Comparison of ENCODE assay signal across 9 cellular contexts in genomic region chr19:57820599-57820998, GRCh38. TPM values are rescaled to one million over a fixed set of nuclear protein-coding genes. Genes with fewer than 3 reads are reported as not detected.
DNase-seq lines count a peak whose midpoint lies in the region; ATAC-seq and TF ChIP-seq lines count a peak whose summit lies in the region.
"Had no signal": no experiment of that assay in that cellular context is flagged by ENCODE, and none has a peak within 500 bp of the region (broad histone marks: within the 10 kb centered on the region; RNA-seq: fewer than 3 reads in every experiment).

No MANE protein-coding gene starts in this region.

- peak overlapping the region; percentile 93 to 99 (median 99) for H3K27ac Mint-ChIP-seq in CD4-positive, alpha-beta memory T cell
- H3K27ac Mint-ChIP-seq in osteocyte (ENCODE audit: unreplicated experiment): no peak overlapping the region

- no peak for DNase-seq in CD4-positive, alpha-beta memory T cell
- DNase-seq in osteocyte (ENCODE audit: extremely low spot score, unreplicated experiment) (no peak), islet precursor cell (no peak), DMS53 (lab: John Stamatoyannopoulos, UW) (no peak)
- DNase-seq in activated effector memory CD4-positive, alpha-beta T cell treated with anti-CD3 and anti-CD28 coated beads, Interleukin-2, amount 50 U/mL, for 16 hours: no peak
- DNase-seq: NCI-H1092 treated with DMSO at 0.1 percent for 48 hours had no signal

- intact Hi-C loops in CD4-positive, alpha-beta memory T cell (cut with micrococcal nuclease): no loop called here

- H3K4me2 ChIP-seq in OCI-LY1 (ENCODE audit: low read length): peak overlapping the region; percentile 90

- peak overlapping the region; percentile 96 to 99 (median 98) for H3K4me3 Mint-ChIP-seq in CD4-positive, alpha-beta memory T cell
- H3K4me3 Mint-ChIP-seq in osteocyte (ENCODE audit: unreplicated experiment): peak overlapping the region; percentile 95

- peak overlapping the region; percentile 86 to 91 for H3K4me3 ChIP-seq in CD4-positive, alpha-beta memory T cell (ENCODE audit: low read length in 2 of 2)
- H3K4me3 ChIP-seq in OCI-LY1 (ENCODE audit: low read depth, low read length, poor library complexity, severe bottlenecking) (peak overlapping the region; percentile 98), endocrine pancreas (ENCODE audit: control insufficient read depth, insufficient read depth, low read length) (peak overlapping the region; percentile 87)

- peaks cover 46% of the 10 kb centered on the region for H3K79me2 ChIP-seq in OCI-LY1 (ENCODE audit: insufficient read depth, low read length)

- CTCF ChIA-PET in CD4-positive, alpha-beta memory T cell (lab: Charles Lee; ENCODE audit: partially characterized antibody): no interaction called here

- POLR2A ChIA-PET in CD4-positive, alpha-beta memory T cell (lab: Charles Lee; ENCODE audit: partially characterized antibody): interaction anchor here (0.6 to 2.5 kb wide), 8 partner anchors 13 to 242 kb away, joined by 3 to 10 read pairs (median 6); partner anchors contain the start of genes ZNF416, ZNF586, ZNF587 and ZNF606

- ATAC-seq in HG03354 (IDR thresholded peaks at IDR 0.05; ENCODE audit: poor library complexity, severe bottlenecking, unreplicated experiment): no peak

- H2AFZ ChIP-seq in OCI-LY1 (ENCODE audit: low read length): no peak overlapping the region

- H3K9ac ChIP-seq in OCI-LY1 (ENCODE audit: low read length) (peak overlapping the region; percentile 98), endocrine pancreas (ENCODE audit: control insufficient read depth, insufficient read depth, low read length) (peak overlapping the region; percentile 96)

- H3F3A ChIP-seq in OCI-LY1 (ENCODE audit: insufficient read depth, low read length): no peaks in the 10 kb centered on the region

- peaks cover 12 to 37% of the 10 kb centered on the region in 2 donors for H3K36me3 Mint-ChIP-seq in CD4-positive, alpha-beta memory T cell
- peaks cover 14% of the 10 kb centered on the region for H3K36me3 Mint-ChIP-seq in osteocyte (ENCODE audit: unreplicated experiment)

- H3K4me1 Mint-ChIP-seq in CD4-positive, alpha-beta memory T cell: peaks cover 38 to 72% (median 48%) of the 10 kb centered on the region in 4 donors
- H3K4me1 Mint-ChIP-seq in osteocyte (ENCODE audit: unreplicated experiment): peaks cover 19% of the 10 kb centered on the region

- peak overlapping the region; percentile 75 for H3K27ac ChIP-seq in CD4-positive, alpha-beta memory T cell (ENCODE audit: low read depth, low read length)
- peak overlapping the region; percentile 64 for H3K27ac ChIP-seq in OCI-LY1 (ENCODE audit: low read depth, low read length, poor library complexity, severe bottlenecking)

- H3K9me3 Mint-ChIP-seq in CD4-positive, alpha-beta memory T cell: no peaks in the 10 kb centered on the region
- H3K9me3 Mint-ChIP-seq in osteocyte (ENCODE audit: unreplicated experiment): no peaks in the 10 kb centered on the region

- H3K9me3 ChIP-seq in CD4-positive, alpha-beta memory T cell (ENCODE audit: control insufficient read depth in 1 of 2, low read length in 2 of 2): no peaks in the 10 kb centered on the region
- H3K9me3 ChIP-seq in OCI-LY1 (ENCODE audit: low read length) (no peaks in the 10 kb centered on the region), endocrine pancreas (ENCODE audit: control insufficient read depth, low read length) (no peaks in the 10 kb centered on the region)

- H3K9me2 ChIP-seq in OCI-LY1 (ENCODE audit: low read depth, low read length): no peaks in the 10 kb centered on the region

- peaks cover 19% of the 10 kb centered on the region for H3K4me1 ChIP-seq in CD4-positive, alpha-beta memory T cell (ENCODE audit: insufficient read depth, low read length)
- H3K4me1 ChIP-seq in OCI-LY1 (ENCODE audit: insufficient read depth, low read length, severe bottlenecking) (peaks cover 29% of the 10 kb centered on the region), endocrine pancreas (ENCODE audit: control insufficient read depth, insufficient read depth, low read length) (peaks cover 4% of the 10 kb centered on the region)

- H3K36me3 ChIP-seq in CD4-positive, alpha-beta memory T cell (ENCODE audit: insufficient read depth, low read length): no peaks in the 10 kb centered on the region
- H3K36me3 ChIP-seq in OCI-LY1 (ENCODE audit: insufficient read depth, low read length) (peaks cover 37% of the 10 kb centered on the region), endocrine pancreas (ENCODE audit: control insufficient read depth, insufficient read depth, low read length) (no peaks in the 10 kb centered on the region)

- H4K20me1 ChIP-seq in OCI-LY1 (ENCODE audit: insufficient read depth, low read length): no peaks in the 10 kb centered on the region

- no peak for TF ChIP-seq CTCF in OCI-LY1 (IDR thresholded peaks at IDR 0.05; ENCODE audit: low read length)
- TF ChIP-seq CTCF in osteocyte (IDR thresholded peaks at IDR 0.05): no peak

- H3K27me3 ChIP-seq in CD4-positive, alpha-beta memory T cell (ENCODE audit: insufficient read depth, low read length): no peaks in the 10 kb centered on the region
- no peaks in the 10 kb centered on the region for H3K27me3 ChIP-seq in OCI-LY1 (ENCODE audit: insufficient read depth, low read length)
- H3K27me3 ChIP-seq in endocrine pancreas (ENCODE audit: control insufficient read depth, insufficient read depth, low read length): no peaks in the 10 kb centered on the region

- H3K27me3 Mint-ChIP-seq in CD4-positive, alpha-beta memory T cell: no peaks in the 10 kb centered on the region
- H3K27me3 Mint-ChIP-seq in osteocyte (ENCODE audit: unreplicated experiment): no peaks in the 10 kb centered on the region

RNA-seq across cellular contexts. Expression of gene ZNF552, which starts 5.9 kb away (rescaled TPM):
- 10 to 100 TPM; 17.9 to 21.0 TPM for total RNA-seq in CD4-positive, alpha-beta memory T cell
- polyA plus RNA-seq in CD4-positive, alpha-beta memory T cell: 1 to 10 TPM; 5.5 to 9.3 TPM
- 5.2 and 9.0 TPM in 2 replicates for total RNA-seq in osteocyte

RNA-seq across cellular contexts. Expression of gene ZNF587B, which starts 9.5 kb away (rescaled TPM):
- total RNA-seq in CD4-positive, alpha-beta memory T cell: 10 to 100 TPM; 28.4 to 29.0 TPM
- 1 to 10 TPM in 1 of 2 donors, under 1 TPM in 1; 0.27 to 2.2 TPM for polyA plus RNA-seq in CD4-positive, alpha-beta memory T cell
- 14.4 and 16.5 TPM in 2 replicates for total RNA-seq in osteocyte

RNA-seq across cellular contexts. Expression of gene ZNF587, which starts 29.1 kb away (rescaled TPM):
- 10 to 100 TPM; 58.5 to 62.8 TPM for total RNA-seq in CD4-positive, alpha-beta memory T cell
- 1 to 10 TPM; 2.7 to 7.8 TPM for polyA plus RNA-seq in CD4-positive, alpha-beta memory T cell
- total RNA-seq in osteocyte: 33.5 and 34.2 TPM in 2 replicates

RNA-seq across cellular contexts. Expression of gene ZNF586, which starts 51.1 kb away (rescaled TPM):
- 10 to 100 TPM; 46.4 to 51.7 TPM for total RNA-seq in CD4-positive, alpha-beta memory T cell
- polyA plus RNA-seq in CD4-positive, alpha-beta memory T cell: 10 to 100 TPM; 15.0 to 23.8 TPM
- total RNA-seq in osteocyte: 18.8 TPM in 2 replicates
